Comparison of ENCODE assay signal across 8 cellular contexts in genomic region chr11:68002575-68002942, GRCh38. TPM values are rescaled to one million over a fixed set of nuclear protein-coding genes. Genes with fewer than 3 reads are reported as not detected.
DNase-seq lines count a peak whose midpoint lies in the region; ATAC-seq and TF ChIP-seq lines count a peak whose summit lies in the region.

No MANE protein-coding gene starts in this region.

- H3K36me3 Mint-ChIP-seq in activated naive CD4-positive, alpha-beta T cell treated with anti-CD3 and anti-CD28 coated beads, Interleukin-2, amount 50 U/mL, for 24 hours: no peaks in the 10 kb centered on the region

- H3K27me3 ChIP-seq in duodenal mucosa (ENCODE audit: control insufficient read depth in 1 of 2, insufficient read depth in 2 of 2, low read length in 2 of 2): no peaks in the 10 kb centered on the region
- H3K27me3 ChIP-seq in subcutaneous abdominal adipose tissue (ENCODE audit: control insufficient read depth in 5 of 5, insufficient read depth in 4 of 5, low read length in 5 of 5): no peaks in the 10 kb centered on the region
- peaks cover 5% of the 10 kb centered on the region for H3K27me3 ChIP-seq in A673 (replicated peaks; ENCODE audit: insufficient read depth, low read depth, low read length, poor library complexity)

- H3K27me3 Mint-ChIP-seq in activated naive CD4-positive, alpha-beta T cell treated with anti-CD3 and anti-CD28 coated beads, Interleukin-2, amount 50 U/mL, for 24 hours: no peaks in the 10 kb centered on the region

- H3K4me1 ChIP-seq in duodenal mucosa (ENCODE audit: control insufficient read depth in 1 of 2, insufficient read depth in 2 of 2, low read length in 2 of 2): peaks cover 15 to 37% of the 10 kb centered on the region in 2 donors
- peaks cover 0 to 30% (median 19%) of the 10 kb centered on the region in 5 donors for H3K4me1 ChIP-seq in subcutaneous abdominal adipose tissue (ENCODE audit: control insufficient read depth in 5 of 5, insufficient read depth in 5 of 5, low read length in 5 of 5)
- H3K4me1 ChIP-seq in A673 (ENCODE audit: insufficient read depth, low read length, poor library complexity, severe bottlenecking): peaks cover 6% of the 10 kb centered on the region

- H3K4me3 ChIP-seq in duodenal mucosa (ENCODE audit: low read depth in 1 of 2, low read length in 2 of 2) (peak overlapping the region; percentile 63 to 69), subcutaneous abdominal adipose tissue (ENCODE audit: low read depth in 1 of 5, low read length in 5 of 5) (peak overlapping the region in 4 of 5 donors; percentile 55 to 75 (median 68)), A673 (ENCODE audit: low read depth, low read length, poor library complexity, severe bottlenecking) (no peak overlapping the region)

- in situ Hi-C loops in KBM-7 (cut with MboI; ENCODE audit: low pct_unique_long_range_greater_than_20kb, low sequenced_read_pairs): no loop called here

- H3K9ac ChIP-seq in duodenal mucosa (ENCODE audit: low read depth in 1 of 2, low read length in 2 of 2) (peak overlapping the region in 1 of 2 donors; percentile 60), subcutaneous abdominal adipose tissue (ENCODE audit: low read length in 5 of 5) (peak overlapping the region in 1 of 5 donors; percentile 40)

- peak overlapping the region; percentile 86 for H3K4me3 Mint-ChIP-seq in activated naive CD4-positive, alpha-beta T cell treated with anti-CD3 and anti-CD28 coated beads, Interleukin-2, amount 50 U/mL, for 24 hours

- no peaks in the 10 kb centered on the region for H3K36me3 ChIP-seq in duodenal mucosa (ENCODE audit: control insufficient read depth in 1 of 2, insufficient read depth in 2 of 2, low read length in 2 of 2)
- H3K36me3 ChIP-seq in subcutaneous abdominal adipose tissue (ENCODE audit: control insufficient read depth in 5 of 5, insufficient read depth in 5 of 5, low read length in 5 of 5): peaks cover 0 to 3% (median under 1%) of the 10 kb centered on the region in 5 donors
- no peaks in the 10 kb centered on the region for H3K36me3 ChIP-seq in A673 (ENCODE audit: insufficient read depth, low read length, poor library complexity, severe bottlenecking)

- H3K9me3 Mint-ChIP-seq in activated naive CD4-positive, alpha-beta T cell treated with anti-CD3 and anti-CD28 coated beads, Interleukin-2, amount 50 U/mL, for 24 hours: no peaks in the 10 kb centered on the region

- intact Hi-C loops in A673 (cut with micrococcal nuclease; ENCODE audit: unreplicated experiment): loop anchor here (10.0 kb wide), 1 partner anchor 202 kb away; no protein-coding TSS in a partner anchor

- BruUV-seq in A673 (replicated peaks; lab: Mats Ljungman, UMichigan): no TSS peak

- H3K9me3 ChIP-seq in duodenal mucosa (ENCODE audit: control insufficient read depth in 1 of 2, low read length in 2 of 2) (no peaks in the 10 kb centered on the region), subcutaneous abdominal adipose tissue (ENCODE audit: control insufficient read depth in 5 of 5, low read length in 5 of 5) (no peaks in the 10 kb centered on the region), A673 (ENCODE audit: low read depth, low read length, poor library complexity, severe bottlenecking) (no peaks in the 10 kb centered on the region)

- CTCF ChIA-PET in A673 (lab: Charles Lee): no interaction called here

- no peak for DNase-seq in activated naive CD4-positive, alpha-beta T cell treated with Interleukin-2 at 50 U/mL for 16 hours
- DNase-seq in KBM-7 (peak; percentile 71), NCI-H69 (lab: John Stamatoyannopoulos, UW) (no peak), A673 (ENCODE audit: low spot score) (no peak)

- POLR2A ChIA-PET in A673 (lab: Charles Lee; ENCODE audit: low non-redundant PET): no interaction called here

- H3K27ac Mint-ChIP-seq in activated naive CD4-positive, alpha-beta T cell treated with anti-CD3 and anti-CD28 coated beads, Interleukin-2, amount 50 U/mL, for 24 hours: peak overlapping the region; percentile 55

- TF ChIP-seq CTCF in A673 (conservative IDR thresholded peaks at IDR 0.05; ENCODE audit: low read depth, low read length): no peak

- H3K27ac ChIP-seq in duodenal mucosa (ENCODE audit: low read depth, low read length): no peak overlapping the region
- H3K27ac ChIP-seq in subcutaneous abdominal adipose tissue (ENCODE audit: low read depth, low read length): no peak overlapping the region
- no peak overlapping the region for H3K27ac ChIP-seq in A673 (ENCODE audit: low read depth, low read length, poor library complexity, severe bottlenecking)

- ATAC-seq in GM21526 (IDR thresholded peaks at IDR 0.05; ENCODE audit: low FRiP score, unreplicated experiment): no peak

- peaks cover 24% of the 10 kb centered on the region for H3K4me1 Mint-ChIP-seq in activated naive CD4-positive, alpha-beta T cell treated with anti-CD3 and anti-CD28 coated beads, Interleukin-2, amount 50 U/mL, for 24 hours

RNA-seq across cellular contexts. Expression of gene UNC93B1, which starts 1.3 kb away (rescaled TPM):
- total RNA-seq in A673 (2021): 1.4 and 2.4 TPM in 2 replicates

RNA-seq across cellular contexts. Expression of gene ALDH3B1, which starts 7.6 kb away (rescaled TPM):
- total RNA-seq in A673 (2021): not detected in 2 replicates

RNA-seq across cellular contexts. Expression of gene NDUFS8, which starts 27.9 kb away (rescaled TPM):
- 220 and 234 TPM in 2 replicates for total RNA-seq in A673 (2021)

RNA-seq across cellular contexts. Expression of gene TCIRG1, which starts 36.3 kb away (rescaled TPM):
- total RNA-seq in A673 (2021): 15.0 and 18.4 TPM in 2 replicates
